ENCODE assay signal across 17 cellular contexts in genomic region chr1:14215151-14215550, GRCh38.
"Had no signal": no experiment of that assay in that cellular context is flagged by ENCODE, and none has a peak within 500 bp of the region (broad histone marks: within the 10 kb centered on the region; RNA-seq: fewer than 3 reads in every experiment).

No MANE protein-coding gene starts in this region.

- H3K27ac ChIP-seq: ascending aorta, esophagus muscularis mucosa, ovary, right lobe of liver, testis, upper lobe of right lung had no signal

- H3K4me2 ChIP-seq: smooth muscle cell had no signal

- DNase-seq: activated CD4-positive, alpha-beta T cell treated with anti-CD3 and anti-CD28 coated beads, Interleukin-2, amount 10 ng/mL, durations not matched to agents 24 days and 14 days; activated CD8-positive, alpha-beta T cell treated with anti-CD3 and anti-CD28 coated beads for 36 hours; activated naive CD4-positive, alpha-beta T cell treated with anti-CD3 and anti-CD28 coated beads, Interleukin-2, amount 50 U/mL, for 16 hours; activated T-cell treated with anti-CD3 and anti-CD28 coated beads, Interleukin-2, amount 50 U/mL, for 24 hours; effector CD4-positive, alpha-beta T cell; foreskin melanocyte; head of caudate nucleus; naive thymus-derived CD8-positive, alpha-beta T cell; ovary; right lobe of liver; stimulated activated CD4-positive, alpha-beta T cell treated with anti-CD3 and anti-CD28 coated beads, Interleukin-4, amount 100 ng/mL, for 1 hour; T1000; testis; upper lobe of right lung had no signal

- H3K4me3 ChIP-seq: ascending aorta, esophagus muscularis mucosa, ovary, right lobe of liver, smooth muscle cell, testis, upper lobe of right lung had no signal

- H3K4me1 ChIP-seq: ascending aorta, esophagus muscularis mucosa, right lobe of liver, testis, upper lobe of right lung had no signal

- H3K27me3 ChIP-seq: ascending aorta, esophagus muscularis mucosa, ovary, right lobe of liver, testis, upper lobe of right lung had no signal

- H3K9me3 ChIP-seq: ovary, testis had no signal

- H3K36me3 ChIP-seq: ascending aorta, esophagus muscularis mucosa, ovary, right lobe of liver, upper lobe of right lung had no signal
